Comparison of ENCODE assay signal across 8 cellular contexts in the genomic region with DNA sequence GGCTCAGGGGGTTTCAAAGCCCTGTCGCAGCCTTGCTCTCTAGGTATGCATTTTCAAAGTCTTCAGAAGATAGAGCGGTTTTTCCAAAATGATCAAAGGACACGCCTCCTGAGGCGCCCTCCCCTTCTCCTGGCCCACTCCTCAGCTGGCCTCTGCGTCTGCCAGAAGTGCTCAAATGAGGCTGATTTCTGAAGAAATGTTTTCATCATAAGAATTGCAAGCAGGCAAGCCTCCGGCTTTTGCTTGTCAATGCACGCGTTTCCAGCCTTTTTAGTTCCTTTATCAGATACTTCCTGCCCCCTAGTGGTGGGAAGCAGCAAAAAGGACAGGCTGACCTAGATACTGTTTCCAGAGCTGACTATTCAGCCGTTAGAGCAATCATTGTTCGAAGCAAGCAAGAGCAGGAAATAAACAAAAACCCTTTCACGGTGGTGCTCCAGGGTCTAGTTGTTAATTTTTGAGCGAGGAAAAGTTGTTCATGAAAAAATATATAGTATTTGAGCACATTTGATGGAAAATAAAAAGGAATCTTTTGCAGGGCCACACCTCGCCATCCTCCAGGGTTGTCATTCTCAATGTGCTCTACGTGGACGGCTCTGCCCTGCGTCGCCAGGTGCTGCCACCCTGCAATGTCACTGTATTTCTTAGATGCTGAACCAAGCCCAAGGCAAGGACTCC.
DNase-seq lines count a peak whose midpoint lies in the region; ATAC-seq, FAIRE-seq and TF ChIP-seq lines count a peak whose summit lies in the region.

No MANE protein-coding gene starts in this region.

- no peak for FAIRE-seq in bronchial epithelial cell (lab: Jason Lieb, UNC)

- no peaks in the 10 kb centered on the region for H3K36me3 ChIP-seq in bronchial epithelial cell (ENCODE audit: control insufficient read depth, insufficient read depth, low read length)

- ATAC-seq in GM18870 (IDR thresholded peaks at IDR 0.05; ENCODE audit: unreplicated experiment) (peak; percentile 94), HG03159 (IDR thresholded peaks at IDR 0.05; ENCODE audit: unreplicated experiment) (peak; percentile 92)

- TF ChIP-seq CTCF in WI38 (IDR thresholded peaks at IDR 0.05; ENCODE audit: low read depth, low read length), result peak; percentile 90
- TF ChIP-seq CTCF in bronchial epithelial cell (IDR thresholded peaks at IDR 0.05; ENCODE audit: insufficient read depth, low read length, severe bottlenecking), result peak; percentile 84

- peak; percentile 85 for DNase-seq in AG08396 (ENCODE audit: low spot score)
- DNase-seq in NCI-H2196 treated with DMSO at 0.1 percent for 48 hours (lab: John Stamatoyannopoulos, UW; ENCODE audit: unreplicated experiment), result peak; percentile 76
- DNase-seq in bronchial epithelial cell (ENCODE audit: low read depth), result peak; percentile 69
- DNase-seq in inferior parietal cortex (ENCODE audit: extremely low spot score), result peak; percentile 98
- peak; percentile 44 to 61 for DNase-seq in stimulated activated CD4-positive, alpha-beta T cell treated with anti-CD3 and anti-CD28 coated beads, Interleukin-15, amount 100 ng/mL, for 1 hour (ENCODE audit: low read depth in 1 of 2, low spot score in 1 of 2)

- H3K4me3 ChIP-seq in WI38 (ENCODE audit: low read depth, low read length) (no peak overlapping the region), bronchial epithelial cell (ENCODE audit: low read depth, low read length) (no peak overlapping the region)

- H3K27me3 ChIP-seq in bronchial epithelial cell (ENCODE audit: control insufficient read depth, insufficient read depth, low read length), result no peaks in the 10 kb centered on the region
